In genomic region chr1:93715529-93716126, GRCh38 we compare ENCODE assay signal across 1 cellular context.
TF ChIP-seq lines count a peak whose summit lies in the region.

No MANE protein-coding gene starts in this region.

TF ChIP-seq in K562, 482 proteins besides CTCF, POLR2A, EP300 and RAD21 (continued from another document):
- TF ChIP-seq ZBTB26 (CRISPR knock-in tag; IDR thresholded peaks at IDR 0.05) = no peak
- TF ChIP-seq MECOM (CRISPR knock-in tag; IDR thresholded peaks at IDR 0.05) = peak; percentile 86
- TF ChIP-seq NFIC (IDR thresholded peaks at IDR 0.05) = no peak
- no peak for TF ChIP-seq IRF1 (CRISPR knock-in tag; IDR thresholded peaks at IDR 0.05; ENCODE audit: borderline replicate concordance)
- TF ChIP-seq RBM25 (IDR thresholded peaks at IDR 0.05; ENCODE audit: low read depth, low read length, severe bottlenecking) = no peak
- no peak for TF ChIP-seq ZNF398 (CRISPR knock-in tag; IDR thresholded peaks at IDR 0.05)
TF ChIP-seq in K562: peak in this region for 9.
